In genomic region chr6:73418081-73418741, GRCh38 we compare ENCODE assay signal across 19 cellular contexts. TPM values are rescaled to one million over a fixed set of nuclear protein-coding genes. Genes with fewer than 3 reads are reported as not detected.
A peak's percentile ranks its signal among the peaks of the same experiment; 100 is the strongest.
DNase-seq lines count a peak whose midpoint lies in the region; ATAC-seq and TF ChIP-seq lines count a peak whose summit lies in the region.
"Had no signal": no experiment of that assay in that cellular context is flagged by ENCODE, and none has a peak within 500 bp of the region (broad histone marks: within the 10 kb centered on the region; RNA-seq: fewer than 3 reads in every experiment).

No MANE protein-coding gene starts in this region.

- POLR2A ChIA-PET in naive thymus-derived CD8-positive, alpha-beta T cell (lab: Charles Lee) = interaction anchor here (0.7 kb wide), 1 partner anchor 10 kb away, joined by 3 read pairs; no protein-coding TSS in a partner anchor

- H3K4me3 ChIP-seq in astrocyte of the spinal cord (ENCODE audit: low read depth, low read length) = no peak overlapping the region
- H3K4me3 ChIP-seq: BLaER1 treated with 17β-estradiol and CSF1 and Interleukin-3, amounts not matched to agents 10 nM and 100 nM; GM23338; lower lobe of right lung; thoracic aorta had no signal

- TF ChIP-seq CTCF in astrocyte of the spinal cord (IDR thresholded peaks at IDR 0.05; ENCODE audit: low read depth, low read length) = no peak

- H3K9me3 Mint-ChIP-seq in IgD-negative memory B cell = no peaks in the 10 kb centered on the region
- H3K9me3 Mint-ChIP-seq in naive thymus-derived CD8-positive, alpha-beta T cell = no peaks in the 10 kb centered on the region
- H3K9me3 Mint-ChIP-seq: activated B cell treated with CpG ODN at 0.5 μM for 24 hours, GM23338 had no signal

- ATAC-seq in naive thymus-derived CD8-positive, alpha-beta T cell = no peak
- ATAC-seq in GM19455 (IDR thresholded peaks at IDR 0.05; ENCODE audit: unreplicated experiment) (no peak), HG02973 (IDR thresholded peaks at IDR 0.05; ENCODE audit: unreplicated experiment) (no peak)
- ATAC-seq: GM23338, lower lobe of right lung, right cardiac atrium had no signal

- in situ Hi-C loops in astrocyte of the spinal cord (cut with HindIII; ENCODE audit: low sequenced_read_pairs) = no loop called here

- H3K36me3 Mint-ChIP-seq in IgD-negative memory B cell = peaks cover 14% of the 10 kb centered on the region
- peaks cover 0 to 7% (median 0%) of the 10 kb centered on the region in 3 donors for H3K36me3 Mint-ChIP-seq in naive thymus-derived CD8-positive, alpha-beta T cell

- H3K4me3 Mint-ChIP-seq in IgD-negative memory B cell = no peak overlapping the region
- no peak overlapping the region for H3K4me3 Mint-ChIP-seq in naive thymus-derived CD8-positive, alpha-beta T cell
- H3K4me3 Mint-ChIP-seq: activated B cell treated with CpG ODN at 0.5 μM for 24 hours, GM23338 had no signal

- no peaks in the 10 kb centered on the region for H3K27me3 Mint-ChIP-seq in IgD-negative memory B cell
- H3K27me3 Mint-ChIP-seq in naive thymus-derived CD8-positive, alpha-beta T cell = no peaks in the 10 kb centered on the region
- H3K27me3 Mint-ChIP-seq: activated B cell treated with CpG ODN at 0.5 μM for 24 hours had no signal

- DNase-seq in Daoy (ENCODE audit: low read depth) = peak; percentile 36
- peak; percentile 13 for DNase-seq in astrocyte of the spinal cord (ENCODE audit: low read depth, low spot score)
- no peak for DNase-seq in naive thymus-derived CD8-positive, alpha-beta T cell
- no peak for DNase-seq in T-helper 1 cell
- DNase-seq: activated B cell treated with CpG ODN at 0.5 μM for 24 hours; activated CD8-positive, alpha-beta memory T cell treated with anti-CD3 and anti-CD28 coated beads, Interleukin-2, amount 50 U/mL, for 4 hours; central memory CD4-positive, alpha-beta T cell; lower lobe of right lung; NCI-H187 treated with DMSO at 0.1 percent for 48 hours; NCI-H524; OCI-M1; right cardiac atrium; SK-N-SH had no signal

- peak overlapping the region in 2 of 3 donors; percentile 21 to 39 for H3K27ac Mint-ChIP-seq in IgD-negative memory B cell
- H3K27ac Mint-ChIP-seq in naive thymus-derived CD8-positive, alpha-beta T cell = peak overlapping the region in 6 of 10 donors; percentile 5 to 84 (median 45)
- H3K27ac Mint-ChIP-seq: activated B cell treated with CpG ODN at 0.5 μM for 24 hours, GM23338 had no signal

- peaks cover 0 to 2% (median 0%) of the 10 kb centered on the region in 3 donors for H3K4me1 Mint-ChIP-seq in IgD-negative memory B cell
- peaks cover 8 to 20% (median 14%) of the 10 kb centered on the region in 4 donors for H3K4me1 Mint-ChIP-seq in naive thymus-derived CD8-positive, alpha-beta T cell
- H3K4me1 Mint-ChIP-seq: activated B cell treated with CpG ODN at 0.5 μM for 24 hours, GM23338 had no signal

RNA-seq across cellular contexts. Expression of gene DDX43, which starts 23.6 kb away (rescaled TPM):
- not detected in 2 replicates for total RNA-seq in Daoy (2014; rRNA removed; shearing (Covaris generic))
- polyA plus RNA-seq in IgD-negative memory B cell = 1.9 TPM
- total RNA-seq in naive thymus-derived CD8-positive, alpha-beta T cell = 1 to 10 TPM; 1.0 to 1.7 TPM
- polyA plus RNA-seq in naive thymus-derived CD8-positive, alpha-beta T cell = 1 to 10 TPM in 2 of 3 donors, under 1 TPM in 1; 0.44 to 1.1 (median 1.0) TPM
- polyA plus RNA-seq: SK-N-SH had no signal

RNA-seq across cellular contexts. Expression of gene CGAS, which starts 33.9 kb away (rescaled TPM):
- total RNA-seq in Daoy (2014; rRNA removed; shearing (Covaris generic)) = 37.3 and 46.2 TPM in 2 replicates
- polyA plus RNA-seq in IgD-negative memory B cell = 16.2 TPM
- 1 to 10 TPM; 5.2 to 5.4 TPM for total RNA-seq in naive thymus-derived CD8-positive, alpha-beta T cell
- polyA plus RNA-seq in naive thymus-derived CD8-positive, alpha-beta T cell = 1 to 10 TPM; 1.9 to 3.8 (median 2.0) TPM

RNA-seq across cellular contexts. Expression of gene MTO1, which starts 43.3 kb away (rescaled TPM):
- total RNA-seq in Daoy (2014; rRNA removed; shearing (Covaris generic)) = 42.0 and 44.0 TPM in 2 replicates
- 47.9 TPM for polyA plus RNA-seq in IgD-negative memory B cell
- total RNA-seq in naive thymus-derived CD8-positive, alpha-beta T cell = 10 to 100 TPM; 87.8 to 90.6 TPM
- polyA plus RNA-seq in naive thymus-derived CD8-positive, alpha-beta T cell = 10 to 100 TPM; 23.6 to 33.0 (median 25.0) TPM

RNA-seq across cellular contexts. Expression of gene OOEP, which starts 48.5 kb away (rescaled TPM):
- total RNA-seq in Daoy (2014; rRNA removed; shearing (Covaris generic)) = not detected in 2 replicates
- polyA plus RNA-seq in IgD-negative memory B cell = 0.79 TPM
- total RNA-seq in naive thymus-derived CD8-positive, alpha-beta T cell = under 1 TPM in 1 of 2 experiments, not detected in 1; 0.38 TPM
- under 1 TPM in 2 of 3 donors, not detected in 1; 0.51 to 0.60 TPM for polyA plus RNA-seq in naive thymus-derived CD8-positive, alpha-beta T cell
- total RNA-seq: activated B cell treated with CpG ODN at 0.5 μM for 24 hours, GM23338, lower lobe of right lung, thoracic aorta had no signal
- polyA plus RNA-seq: right cardiac atrium, SK-N-SH had no signal

RNA-seq across cellular contexts. Expression of gene KHDC3L, which starts 55.8 kb away (rescaled TPM):
- total RNA-seq in Daoy (2014; rRNA removed; shearing (Covaris generic)) = not detected in 2 replicates
- not detected for polyA plus RNA-seq in IgD-negative memory B cell
- not detected for total RNA-seq in naive thymus-derived CD8-positive, alpha-beta T cell
- not detected for polyA plus RNA-seq in naive thymus-derived CD8-positive, alpha-beta T cell
- total RNA-seq: activated B cell treated with CpG ODN at 0.5 μM for 24 hours, GM23338, lower lobe of right lung, right cardiac atrium, thoracic aorta had no signal
- polyA plus RNA-seq: GM23338, right cardiac atrium, SK-N-SH had no signal

Comparison
In these comparisons a context has a peak if more than half of its experiments do, and no peak if none do; other contexts are left out.
1. DNase-seq: peak in Daoy (single experiment) and astrocyte of the spinal cord (single experiment); none in naive thymus-derived CD8-positive, alpha-beta T cell (0 of 10) and T-helper 1 cell (0 of 5).